29 cellular contexts compared by ENCODE assay signal in the genomic region with DNA sequence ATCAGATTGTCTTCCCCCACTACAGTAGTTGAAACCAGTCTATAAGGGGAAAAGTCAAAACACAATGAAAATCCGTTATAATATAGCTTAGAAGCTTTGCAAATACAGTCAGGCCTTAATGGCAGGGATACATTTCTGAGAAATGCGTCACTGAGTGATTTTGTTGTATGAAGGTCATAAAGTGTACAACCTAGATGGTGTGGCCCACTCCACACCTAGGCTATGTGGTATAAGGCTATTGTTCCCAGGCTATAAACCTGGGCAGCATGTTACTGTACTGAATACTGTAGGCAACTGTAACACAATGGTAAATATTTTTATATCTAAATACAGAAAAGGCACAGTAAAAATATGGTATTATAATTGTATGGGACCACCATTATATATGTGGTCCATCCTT.
DNase-seq lines count a peak whose midpoint lies in the region; ATAC-seq and TF ChIP-seq lines count a peak whose summit lies in the region.
"Had no signal": no experiment of that assay in that cellular context is flagged by ENCODE, and none has a peak within 500 bp of the region (broad histone marks: within the 10 kb centered on the region; RNA-seq: fewer than 3 reads in every experiment).

No MANE protein-coding gene starts in this region.

- no peaks in the 10 kb centered on the region for H3K27me3 ChIP-seq in MM.1S (replicated peaks; ENCODE audit: insufficient read depth, low read length)
- H3K27me3 ChIP-seq: BE2C; BLaER1; BLaER1 treated with 17β-estradiol and CSF1 and Interleukin-3, amounts not matched to agents 10 nM and 100 nM had no signal

- no peaks in the 10 kb centered on the region for H3K9me2 ChIP-seq in MM.1S (replicated peaks; ENCODE audit: insufficient read depth, low read length)

- no peaks in the 10 kb centered on the region for H4K20me1 ChIP-seq in MM.1S (ENCODE audit: insufficient read depth, low read length)
- H4K20me1 ChIP-seq: BLaER1; BLaER1 treated with 17β-estradiol and CSF1 and Interleukin-3, amounts not matched to agents 10 nM and 100 nM had no signal

- H3K36me3 ChIP-seq in mucosa of descending colon (ENCODE audit: low read depth) (no peaks in the 10 kb centered on the region), MM.1S (replicated peaks; ENCODE audit: insufficient read depth, low read length) (no peaks in the 10 kb centered on the region)
- H3K36me3 ChIP-seq: BE2C; BLaER1; BLaER1 treated with 17β-estradiol and CSF1 and Interleukin-3, amounts not matched to agents 10 nM and 100 nM had no signal

- TF ChIP-seq CTCF in mucosa of descending colon (IDR thresholded peaks at IDR 0.05) (no peak), MM.1S (IDR thresholded peaks at IDR 0.05; ENCODE audit: low read length) (no peak)

- H3F3A ChIP-seq in MM.1S (ENCODE audit: insufficient read depth, low read length) = no peaks in the 10 kb centered on the region

- no peak overlapping the region for H3K4me2 ChIP-seq in MM.1S (ENCODE audit: low read depth, low read length)
- H3K4me2 ChIP-seq: A549; BLaER1; BLaER1 treated with 17β-estradiol and CSF1 and Interleukin-3, amounts not matched to agents 10 nM and 100 nM had no signal

- H3K9ac ChIP-seq in MM.1S (ENCODE audit: low read length) = no peak overlapping the region
- H3K9ac ChIP-seq: BLaER1; BLaER1 treated with 17β-estradiol and CSF1 and Interleukin-3, amounts not matched to agents 10 nM and 100 nM had no signal

- H3K9me3 ChIP-seq in mucosa of descending colon (no peaks in the 10 kb centered on the region), MM.1S (replicated peaks; ENCODE audit: insufficient read depth, low read length) (no peaks in the 10 kb centered on the region)
- H3K9me3 ChIP-seq: A549; BE2C; BLaER1; BLaER1 treated with 17β-estradiol and CSF1 and Interleukin-3, amounts not matched to agents 10 nM and 100 nM; Caco-2 had no signal

- ATAC-seq in left colon (peak; percentile 90), mucosa of descending colon (peak; percentile 79), HG03135 (IDR thresholded peaks at IDR 0.05; ENCODE audit: unreplicated experiment) (no peak)
- ATAC-seq: A549; CD8-positive, alpha-beta T cell had no signal

- no peak overlapping the region for H3K4me3 ChIP-seq in mucosa of descending colon
- no peak overlapping the region for H3K4me3 ChIP-seq in MM.1S (ENCODE audit: low read length)
- H3K4me3 ChIP-seq: A549; BLaER1; BLaER1 treated with 17β-estradiol and CSF1 and Interleukin-3, amounts not matched to agents 10 nM and 100 nM had no signal

- H3K27ac ChIP-seq in MM.1S (ENCODE audit: low read length) = no peak overlapping the region
- H3K27ac ChIP-seq: 22Rv1; A549; BLaER1; BLaER1 treated with 17β-estradiol and CSF1 and Interleukin-3, amounts not matched to agents 10 nM and 100 nM; C4-2B had no signal

- intact Hi-C loops in left colon (cut with DNase I, micrococcal nuclease) = no loop called here
- intact Hi-C loops in mucosa of descending colon (cut with DNase I, micrococcal nuclease) = no loop called here

- no peaks in the 10 kb centered on the region for H3K79me2 ChIP-seq in MM.1S (ENCODE audit: low read length)

- no peak overlapping the region for H2AFZ ChIP-seq in MM.1S (ENCODE audit: low read length)

- DNase-seq in left colon (no peak), mucosa of descending colon (peak in 1 of 3 donors; percentile 5), MM.1S (no peak)
- DNase-seq: 8988T; ACHN; AML-193; BE2C; C1 segment of cervical spinal cord; Caco-2; Calu3; CD4-positive, alpha-beta memory T cell; CD4-positive, alpha-beta T cell; CD4-positive, CD25-positive, alpha-beta regulatory T cell; CD8-positive, alpha-beta memory T cell; CD8-positive, alpha-beta T cell; COR-L47; DMS 273 treated with DMSO at 0.1 percent for 48 hours; DMS153; DMS53; DMS79; DMS79 treated with DMSO at 0.1 percent for 48 hours; DND-41; EL had no signal

- H3K4me1 ChIP-seq in mucosa of descending colon (ENCODE audit: low read depth) (no peaks in the 10 kb centered on the region), MM.1S (ENCODE audit: low read length) (no peaks in the 10 kb centered on the region)
- H3K4me1 ChIP-seq: A549; BE2C; BLaER1; BLaER1 treated with 17β-estradiol and CSF1 and Interleukin-3, amounts not matched to agents 10 nM and 100 nM; Caco-2 had no signal
